ENCODE assay signal across 16 cellular contexts in the genomic region with DNA sequence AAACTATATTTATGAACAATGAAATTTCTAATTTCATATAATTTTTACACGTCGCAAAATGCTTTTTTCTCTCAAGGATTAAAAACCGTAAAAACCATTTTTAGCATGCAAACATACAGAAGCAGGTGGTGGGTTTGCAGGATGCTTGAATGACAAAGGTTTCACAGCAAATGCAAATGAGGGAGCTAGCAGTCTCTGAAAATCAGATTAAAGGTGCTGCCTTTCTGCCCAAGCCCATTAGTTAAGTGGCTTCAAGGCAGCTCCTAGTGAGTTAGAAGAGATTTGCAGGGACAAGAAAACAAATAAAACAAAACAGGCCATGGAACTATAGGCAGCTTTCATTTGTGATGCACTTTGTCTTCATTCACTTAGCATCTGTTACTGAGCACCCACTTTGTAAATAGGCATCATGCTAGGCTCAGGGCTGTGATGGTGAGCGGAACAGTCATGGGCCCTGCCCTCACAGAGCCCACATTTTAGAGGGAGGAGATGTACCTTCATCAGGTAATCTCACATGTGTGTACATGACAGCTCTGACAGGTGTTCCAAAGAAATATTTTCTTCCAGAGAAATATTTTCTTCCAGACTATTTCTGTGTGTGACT. TPM values are rescaled to one million over a fixed set of nuclear protein-coding genes. Genes with fewer than 3 reads are reported as not detected.
DNase-seq lines count a peak whose midpoint lies in the region; ATAC-seq and TF ChIP-seq lines count a peak whose summit lies in the region.
"Had no signal": no experiment of that assay in that cellular context is flagged by ENCODE, and none has a peak within 500 bp of the region (broad histone marks: within the 10 kb centered on the region; RNA-seq: fewer than 3 reads in every experiment).

No MANE protein-coding gene starts in this region.

- H3K79me2 ChIP-seq in DOHH2 (ENCODE audit: control insufficient read depth, low read length), result no peaks in the 10 kb centered on the region

- H3K27ac Mint-ChIP-seq in activated CD4-positive, alpha-beta T cell treated with anti-CD3 and anti-CD28 coated beads, Interleukin-2, amount 10 ng/mL, durations not matched to agents 24 days and 14 days, result no peak overlapping the region

- H4K20me1 ChIP-seq in DOHH2 (ENCODE audit: control insufficient read depth, insufficient read depth, low read depth, low read length), result no peaks in the 10 kb centered on the region

- H3K4me1 ChIP-seq in DOHH2 (ENCODE audit: control insufficient read depth, low read length), result peaks cover 33% of the 10 kb centered on the region

- peaks cover 53% of the 10 kb centered on the region for H3K36me3 Mint-ChIP-seq in activated CD4-positive, alpha-beta T cell treated with anti-CD3 and anti-CD28 coated beads, Interleukin-2, amount 10 ng/mL, durations not matched to agents 24 days and 14 days (ENCODE audit: low read depth)

- ATAC-seq in GM21390 (IDR thresholded peaks at IDR 0.05; ENCODE audit: unreplicated experiment), result peak; percentile 65
- ATAC-seq in HG03159 (IDR thresholded peaks at IDR 0.05; ENCODE audit: unreplicated experiment), result no peak
- no peak for ATAC-seq in HG03571 (IDR thresholded peaks at IDR 0.05; ENCODE audit: unreplicated experiment)

- H3K4me1 Mint-ChIP-seq in activated CD4-positive, alpha-beta T cell treated with anti-CD3 and anti-CD28 coated beads, Interleukin-2, amount 10 ng/mL, durations not matched to agents 24 days and 14 days, result peaks cover 19% of the 10 kb centered on the region

- H3K9me2 ChIP-seq in DOHH2 (replicated peaks; ENCODE audit: control insufficient read depth, low read length), result no peaks in the 10 kb centered on the region

- DNase-seq in NCI-H526 (lab: John Stamatoyannopoulos, UW), result peak; percentile 31 to 63
- peak; percentile 31 for DNase-seq in germinal center (ENCODE audit: low spot score)
- no peak for DNase-seq in activated CD4-positive, alpha-beta T cell treated with anti-CD3 and anti-CD28 coated beads, Interleukin-2, amount 10 ng/mL, durations not matched to agents 24 days and 14 days
- no peak for DNase-seq in MV-4-11 (lab: John Stamatoyannopoulos, UW)
- DNase-seq: C1 segment of cervical spinal cord, GM23248, Kasumi-1, NCI-H1436 treated with DMSO at 0.1 percent for 48 hours, NCI-H2081, NCI-H446, NCI-H774, RPMI8226 had no signal

- H3K27me3 Mint-ChIP-seq in activated CD4-positive, alpha-beta T cell treated with anti-CD3 and anti-CD28 coated beads, Interleukin-2, amount 10 ng/mL, durations not matched to agents 24 days and 14 days, result no peaks in the 10 kb centered on the region

- no peak for TF ChIP-seq CTCF in DOHH2 (IDR thresholded peaks at IDR 0.05; ENCODE audit: low read depth, low read length, poor library complexity, severe bottlenecking)

- H3K9me3 Mint-ChIP-seq in activated CD4-positive, alpha-beta T cell treated with anti-CD3 and anti-CD28 coated beads, Interleukin-2, amount 10 ng/mL, durations not matched to agents 24 days and 14 days, result no peaks in the 10 kb centered on the region

- intact Hi-C loops in activated CD4-positive, alpha-beta T cell treated with anti-CD3 and anti-CD28 coated beads, Interleukin-2, amount 10 ng/mL, durations not matched to agents 24 days and 14 days (cut with micrococcal nuclease), result no loop called here

- H3K4me3 Mint-ChIP-seq in activated CD4-positive, alpha-beta T cell treated with anti-CD3 and anti-CD28 coated beads, Interleukin-2, amount 10 ng/mL, durations not matched to agents 24 days and 14 days, result no peak overlapping the region

- H3K36me3 ChIP-seq in DOHH2 (ENCODE audit: control insufficient read depth, low read length), result peaks cover 62% of the 10 kb centered on the region

- H3K27ac ChIP-seq in DOHH2 (ENCODE audit: low read depth, low read length), result peak overlapping the region; percentile 22; the same call in 1 of the 2 replicates
- H3K27ac ChIP-seq: GM23248 had no signal

- peak overlapping the region; percentile 50; the same call in 1 of the 2 replicates for H3K4me3 ChIP-seq in DOHH2 (ENCODE audit: low read length)
- H3K4me3 ChIP-seq: GM23248 had no signal

- peak overlapping the region; percentile 64 for H3K4me2 ChIP-seq in DOHH2 (ENCODE audit: low read length)

- H3F3A ChIP-seq in DOHH2 (ENCODE audit: control insufficient read depth, insufficient read depth), result no peaks in the 10 kb centered on the region

- no peaks in the 10 kb centered on the region for H3K9me3 ChIP-seq in DOHH2 (ENCODE audit: control insufficient read depth, insufficient read depth, low read length)

- H3K27me3 ChIP-seq in DOHH2 (ENCODE audit: control insufficient read depth, low read length), result no peaks in the 10 kb centered on the region

RNA-seq across cellular contexts. Expression of a gene that starts 29.5 kb away (rescaled TPM):
- total RNA-seq in activated CD4-positive, alpha-beta T cell treated with anti-CD3 and anti-CD28 coated beads, Interleukin-2, amount 10 ng/mL, durations not matched to agents 24 days and 14 days, result 13.6 and 14.2 TPM in 2 replicates

RNA-seq across cellular contexts. Expression of a gene that starts 29.8 kb away (rescaled TPM):
- total RNA-seq in activated CD4-positive, alpha-beta T cell treated with anti-CD3 and anti-CD28 coated beads, Interleukin-2, amount 10 ng/mL, durations not matched to agents 24 days and 14 days, result 10.3 and 14.7 TPM in 2 replicates

RNA-seq across cellular contexts. Expression of a gene that starts 41.2 kb away (rescaled TPM):
- 57.0 and 59.9 TPM in 2 replicates for total RNA-seq in activated CD4-positive, alpha-beta T cell treated with anti-CD3 and anti-CD28 coated beads, Interleukin-2, amount 10 ng/mL, durations not matched to agents 24 days and 14 days

RNA-seq across cellular contexts. Expression of a gene that starts 47.7 kb away (rescaled TPM):
- not detected in 2 replicates for total RNA-seq in activated CD4-positive, alpha-beta T cell treated with anti-CD3 and anti-CD28 coated beads, Interleukin-2, amount 10 ng/mL, durations not matched to agents 24 days and 14 days
- total RNA-seq: GM23248 had no signal

Comparison
In these comparisons a context has a peak if more than half of its experiments do, and no peak if none do; other contexts are left out.
1. DNase-seq: peak in NCI-H526 (2 of 2) and germinal center (single experiment); none in activated CD4-positive, alpha-beta T cell treated with anti-CD3 and anti-CD28 coated beads, Interleukin-2, amount 10 ng/mL, durations not matched to agents 24 days and 14 days (single experiment) and MV-4-11 (single experiment).